ENCODE assay signal across 13 cellular contexts in the genomic region with DNA sequence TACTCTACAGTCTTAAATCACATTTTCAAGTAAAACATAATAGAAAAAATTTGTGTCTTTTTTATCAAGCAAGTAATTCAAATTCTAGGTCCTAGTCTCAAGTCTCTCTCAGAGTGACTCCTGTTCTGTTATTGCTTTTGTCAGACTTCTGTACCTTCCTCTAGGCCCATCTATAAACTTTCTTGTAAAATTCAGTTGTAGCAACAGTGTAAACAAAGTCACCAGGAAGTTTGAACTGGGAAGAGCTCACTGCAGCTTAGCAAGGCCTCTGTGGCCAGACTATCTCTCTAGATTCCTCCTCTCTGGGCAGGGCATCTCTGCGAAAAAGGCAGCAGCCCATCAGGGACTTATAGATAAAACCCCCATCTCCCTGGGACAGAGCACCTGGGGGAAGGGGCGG. TPM values are rescaled to one million over a fixed set of nuclear protein-coding genes. Genes with fewer than 3 reads are reported as not detected.
DNase-seq lines count a peak whose midpoint lies in the region; ATAC-seq and TF ChIP-seq lines count a peak whose summit lies in the region.
"Had no signal": no experiment of that assay in that cellular context is flagged by ENCODE, and none has a peak within 500 bp of the region (broad histone marks: within the 10 kb centered on the region; RNA-seq: fewer than 3 reads in every experiment).

No MANE protein-coding gene starts in this region.

- WGBS in SK-N-SH (ENCODE audit: low lambda C conversion rate): 17% methylated on average over 2 of the region's 2 CpGs

- POLR2A ChIA-PET in SK-N-SH (lab: Yijun Ruan, JAX): no interaction called here

- H3K27me3 ChIP-seq in colonic mucosa (no peaks in the 10 kb centered on the region), muscle layer of colon (ENCODE audit: control insufficient read depth in 1 of 2, insufficient read depth in 2 of 2, low read length in 2 of 2) (no peaks in the 10 kb centered on the region), SK-N-SH (ENCODE audit: insufficient read depth) (no peaks in the 10 kb centered on the region)

- TF ChIP-seq EP300 in SK-N-SH (IDR thresholded peaks at IDR 0.05; ENCODE audit: borderline replicate concordance in 1 of 2, low read depth in 1 of 2, low read length in 1 of 2): no peak

- H3K4me2 ChIP-seq in SK-N-SH: no peak overlapping the region
- H3K4me2 ChIP-seq: GM23338 had no signal

- ATAC-seq in esophagus mucosa (no peak), GM18909 (IDR thresholded peaks at IDR 0.05; ENCODE audit: poor library complexity, unreplicated experiment) (no peak)
- ATAC-seq: GM12878, GM23338 had no signal

- CTCF ChIA-PET in SK-N-SH (lab: Yijun Ruan, JAX): no interaction called here

- no peak overlapping the region for H3K9ac ChIP-seq in colonic mucosa (ENCODE audit: low read depth in 2 of 2, low read length in 2 of 2)
- no peak overlapping the region for H3K9ac ChIP-seq in muscle layer of colon (ENCODE audit: low read length)
- no peak overlapping the region for H3K9ac ChIP-seq in SK-N-SH

- no peak for TF ChIP-seq RAD21 in SK-N-SH (IDR thresholded peaks at IDR 0.05; ENCODE audit: low read length)

- H3K4me3 ChIP-seq in colonic mucosa (no peak overlapping the region), muscle layer of colon (ENCODE audit: low read depth in 1 of 2, low read length in 2 of 2) (no peak overlapping the region), SK-N-SH (ENCODE audit: low read depth in 2 of 2, low read length in 1 of 2) (no peak overlapping the region)
- H3K4me3 ChIP-seq: GM12878, GM23338 had no signal

- DNase-seq in HT-29 (ENCODE audit: low spot score): peak; percentile 33
- peak; percentile 43 for DNase-seq in colonic mucosa
- no peak for DNase-seq in activated T-cell treated with anti-CD3 and anti-CD28 coated beads, Interleukin-2, amount 50 U/mL, for 48 hours
- DNase-seq in SK-N-SH: no peak
- DNase-seq: C1 segment of cervical spinal cord; CD4-positive, alpha-beta memory T cell; DMS79; H9 had no signal

- H3K27ac ChIP-seq in colonic mucosa: peak overlapping the region; percentile 79
- peak overlapping the region; percentile 63 for H3K27ac ChIP-seq in muscle layer of colon (ENCODE audit: low read depth, low read length)
- H3K27ac ChIP-seq in SK-N-SH (ENCODE audit: low read depth in 2 of 2, low read length in 1 of 2): no peak overlapping the region

- H3K4me1 ChIP-seq in colonic mucosa (no peaks in the 10 kb centered on the region), muscle layer of colon (ENCODE audit: insufficient read depth, low read length) (no peaks in the 10 kb centered on the region), SK-N-SH (ENCODE audit: control insufficient read depth in 1 of 2, insufficient read depth in 2 of 2, low read depth in 1 of 2, low read length in 1 of 2) (no peaks in the 10 kb centered on the region)

- TF ChIP-seq CTCF in colonic mucosa (IDR thresholded peaks at IDR 0.05): no peak
- no peak for TF ChIP-seq CTCF in SK-N-SH (IDR thresholded peaks at IDR 0.05)

- H3F3A ChIP-seq in SK-N-SH (replicated peaks; ENCODE audit: insufficient read depth): no peaks in the 10 kb centered on the region

- H4K20me1 ChIP-seq in SK-N-SH (ENCODE audit: insufficient read depth): no peaks in the 10 kb centered on the region

- H3K9me2 ChIP-seq in SK-N-SH: no peaks in the 10 kb centered on the region

- H3K9me3 ChIP-seq in colonic mucosa (no peaks in the 10 kb centered on the region), muscle layer of colon (ENCODE audit: low read length) (no peaks in the 10 kb centered on the region), SK-N-SH (0 out of 2 replicates have a peak, but pooled peaks cover 3% of the 10 kb centered on the region)

- intact Hi-C loops in colonic mucosa (cut with DNase I): no loop called here

- no peaks in the 10 kb centered on the region for H3K79me2 ChIP-seq in SK-N-SH (ENCODE audit: insufficient read depth)

- H3K36me3 ChIP-seq in colonic mucosa (no peaks in the 10 kb centered on the region), muscle layer of colon (ENCODE audit: insufficient read depth, low read length) (no peaks in the 10 kb centered on the region), SK-N-SH (replicated peaks in 1 of 2; ENCODE audit: control insufficient read depth in 1 of 2, insufficient read depth in 2 of 2, low read length in 1 of 2) (no peaks in the 10 kb centered on the region)

- H2AFZ ChIP-seq in SK-N-SH (ENCODE audit: low read depth): no peak overlapping the region
- H2AFZ ChIP-seq: GM23338 had no signal

TF ChIP-seq in SK-N-SH, 30 proteins besides CTCF, POLR2A, EP300 and RAD21:
- no peak for TF ChIP-seq RFX5 (IDR thresholded peaks at IDR 0.05; ENCODE audit: low read length)
- no peak for TF ChIP-seq NRF1 (IDR thresholded peaks at IDR 0.05; ENCODE audit: low read depth, low read length)
- TF ChIP-seq RXRA (IDR thresholded peaks at IDR 0.05; ENCODE audit: borderline replicate concordance, low read depth): no peak
- TF ChIP-seq NFIC (IDR thresholded peaks at IDR 0.05; ENCODE audit: borderline replicate concordance): no peak
- TF ChIP-seq CHD2 (IDR thresholded peaks at IDR 0.05; ENCODE audit: low read length, partially characterized antibody): no peak
- TF ChIP-seq GABPA (IDR thresholded peaks at IDR 0.05; ENCODE audit: low read depth): no peak
- no peak for TF ChIP-seq SIN3A (IDR thresholded peaks at IDR 0.05; ENCODE audit: borderline replicate concordance, low read depth, low read length)
- no peak for TF ChIP-seq SMC3 (IDR thresholded peaks at IDR 0.05; ENCODE audit: low read depth, low read length)
- TF ChIP-seq TCF12 (IDR thresholded peaks at IDR 0.05): no peak
- TF ChIP-seq, protein P1, sequence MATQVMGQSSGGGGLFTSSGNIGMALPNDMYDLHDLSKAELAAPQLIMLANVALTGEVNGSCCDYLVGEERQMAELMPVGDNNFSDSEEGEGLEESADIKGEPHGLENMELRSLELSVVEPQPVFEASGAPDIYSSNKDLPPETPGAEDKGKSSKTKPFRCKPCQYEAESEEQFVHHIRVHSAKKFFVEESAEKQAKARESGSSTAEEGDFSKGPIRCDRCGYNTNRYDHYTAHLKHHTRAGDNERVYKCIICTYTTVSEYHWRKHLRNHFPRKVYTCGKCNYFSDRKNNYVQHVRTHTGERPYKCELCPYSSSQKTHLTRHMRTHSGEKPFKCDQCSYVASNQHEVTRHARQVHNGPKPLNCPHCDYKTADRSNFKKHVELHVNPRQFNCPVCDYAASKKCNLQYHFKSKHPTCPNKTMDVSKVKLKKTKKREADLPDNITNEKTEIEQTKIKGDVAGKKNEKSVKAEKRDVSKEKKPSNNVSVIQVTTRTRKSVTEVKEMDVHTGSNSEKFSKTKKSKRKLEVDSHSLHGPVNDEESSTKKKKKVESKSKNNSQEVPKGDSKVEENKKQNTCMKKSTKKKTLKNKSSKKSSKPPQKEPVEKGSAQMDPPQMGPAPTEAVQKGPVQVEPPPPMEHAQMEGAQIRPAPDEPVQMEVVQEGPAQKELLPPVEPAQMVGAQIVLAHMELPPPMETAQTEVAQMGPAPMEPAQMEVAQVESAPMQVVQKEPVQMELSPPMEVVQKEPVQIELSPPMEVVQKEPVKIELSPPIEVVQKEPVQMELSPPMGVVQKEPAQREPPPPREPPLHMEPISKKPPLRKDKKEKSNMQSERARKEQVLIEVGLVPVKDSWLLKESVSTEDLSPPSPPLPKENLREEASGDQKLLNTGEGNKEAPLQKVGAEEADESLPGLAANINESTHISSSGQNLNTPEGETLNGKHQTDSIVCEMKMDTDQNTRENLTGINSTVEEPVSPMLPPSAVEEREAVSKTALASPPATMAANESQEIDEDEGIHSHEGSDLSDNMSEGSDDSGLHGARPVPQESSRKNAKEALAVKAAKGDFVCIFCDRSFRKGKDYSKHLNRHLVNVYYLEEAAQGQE (IDR thresholded peaks at IDR 0.05; ENCODE audit: low read depth, low read length): no peak
- TF ChIP-seq MEF2A (IDR thresholded peaks at IDR 0.05; ENCODE audit: borderline replicate concordance, low read depth): no peak
- TF ChIP-seq, protein P2, sequence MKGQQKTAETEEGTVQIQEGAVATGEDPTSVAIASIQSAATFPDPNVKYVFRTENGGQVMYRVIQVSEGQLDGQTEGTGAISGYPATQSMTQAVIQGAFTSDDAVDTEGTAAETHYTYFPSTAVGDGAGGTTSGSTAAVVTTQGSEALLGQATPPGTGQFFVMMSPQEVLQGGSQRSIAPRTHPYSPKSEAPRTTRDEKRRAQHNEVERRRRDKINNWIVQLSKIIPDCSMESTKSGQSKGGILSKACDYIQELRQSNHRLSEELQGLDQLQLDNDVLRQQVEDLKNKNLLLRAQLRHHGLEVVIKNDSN (IDR thresholded peaks at IDR 0.05; ENCODE audit: borderline replicate concordance, low read depth): no peak
- TF ChIP-seq RCOR1 (IDR thresholded peaks at IDR 0.05; ENCODE audit: low read length): no peak
- TF ChIP-seq TEAD4 (IDR thresholded peaks at IDR 0.05; ENCODE audit: borderline replicate concordance, insufficient read depth): no peak
- no peak for TF ChIP-seq TAF1 (IDR thresholded peaks at IDR 0.05; ENCODE audit: borderline replicate concordance, low read depth, low read length)
- no peak for TF ChIP-seq FOXM1 (IDR thresholded peaks at IDR 0.05; ENCODE audit: low read depth)
- no peak for TF ChIP-seq JUND (IDR thresholded peaks at IDR 0.05)
- no peak for TF ChIP-seq FOSL2 (IDR thresholded peaks at IDR 0.05; ENCODE audit: borderline replicate concordance, low read depth)
- no peak for TF ChIP-seq GATA2 (CRISPR knock-in tag; IDR thresholded peaks at IDR 0.05)
- TF ChIP-seq EZH2phosphoT487 (IDR thresholded peaks at IDR 0.05; ENCODE audit: borderline replicate concordance, low read depth): no peak

RNA-seq across cellular contexts. Expression of a gene that starts 13.5 kb away (rescaled TPM):
- 6.2 and 9.3 TPM in 2 replicates for total RNA-seq in HT-29 (2014; rRNA removed; shearing (Covaris generic))
- total RNA-seq in colonic mucosa (10 to 100 TPM in 1 of 2 donors, 1 to 10 TPM in 1; 7.4 to 10.4 TPM), esophagus mucosa (2.7 TPM)
- 1.3 and 1.7 TPM in 2 replicates for polyA plus RNA-seq in SK-N-SH (2012; rRNA removed)
- polyA plus RNA-seq in SK-N-SH (2012; cell fraction: cytosol; rRNA removed): 1.3 and 1.8 TPM in 2 replicates
- polyA plus RNA-seq in SK-N-SH (2012; cell fraction: nucleus; rRNA removed): 1.1 and 1.5 TPM in 2 replicates

Comparison
In these comparisons a context has a peak if more than half of its experiments do, and no peak if none do; other contexts are left out.
1. DNase-seq: peak in HT-29 (single experiment) and colonic mucosa (single experiment); none in activated T-cell treated with anti-CD3 and anti-CD28 coated beads, Interleukin-2, amount 50 U/mL, for 48 hours (0 of 2) and SK-N-SH (single experiment).
2. H3K27ac ChIP-seq: peak in colonic mucosa (single experiment) and muscle layer of colon (single experiment); none in SK-N-SH (0 of 2).